In the genomic region with DNA sequence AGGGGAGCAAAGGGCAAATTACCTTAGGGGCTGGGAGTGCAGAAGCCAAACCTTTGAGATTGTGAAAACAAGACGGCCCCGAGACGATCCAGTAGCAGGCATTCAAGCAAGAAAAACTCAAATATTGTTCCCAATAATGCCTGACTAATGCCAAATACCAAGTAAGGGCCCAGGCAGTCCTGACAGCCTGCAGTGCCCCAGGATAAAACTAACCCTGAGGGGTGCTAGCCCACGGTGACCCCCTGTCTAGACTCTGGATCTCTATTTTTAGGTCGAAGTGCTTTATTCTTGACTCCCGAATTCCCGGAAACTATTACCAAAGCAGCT, we compare ENCODE assay signal across 7 cellular contexts. TPM values are rescaled to one million over a fixed set of nuclear protein-coding genes. Genes with fewer than 3 reads are reported as not detected.
A peak's percentile ranks its signal among the peaks of the same experiment; 100 is the strongest.
DNase-seq lines count a peak whose midpoint lies in the region; ATAC-seq, FAIRE-seq and TF ChIP-seq lines count a peak whose summit lies in the region.
"Not testable (repeated sequence)": the region's sequence is repeated elsewhere in the genome, so short reads cannot be mapped to it uniquely, and the experiment has no call there.

No MANE protein-coding gene starts in this region.

- not testable (repeated sequence) for H3K9me1 ChIP-seq in endothelial cell of umbilical vein (replicated peaks; ENCODE audit: control insufficient read depth, extremely low read depth, insufficient read depth, low read length)

- H4K20me1 ChIP-seq in PC-9 (ENCODE audit: insufficient read depth), result peaks cover 37% of the 10 kb centered on the region
- H4K20me1 ChIP-seq in endothelial cell of umbilical vein (replicated peaks; ENCODE audit: control insufficient read depth, extremely low read depth, insufficient read depth, low read length), result not testable (repeated sequence)
- peaks cover 36% of the 10 kb centered on the region for H4K20me1 ChIP-seq in HepG2 (ENCODE audit: insufficient read depth, low read length)

- H3K4me1 Mint-ChIP-seq in activated naive CD8-positive, alpha-beta T cell treated with anti-CD3 and anti-CD28 coated beads for 36 hours, result peaks cover 59% of the 10 kb centered on the region

- TF ChIP-seq CTCF in PC-9 (conservative IDR thresholded peaks at IDR 0.05); endothelial cell of umbilical vein (IDR thresholded peaks at IDR 0.05; ENCODE audit: extremely low read depth in 1 of 2, insufficient read depth in 1 of 2, low read depth in 1 of 2, low read length in 2 of 2); HepG2 (CRISPR knock-in tag; IDR thresholded peaks at IDR 0.05); prostate gland (IDR thresholded peaks at IDR 0.05): not testable (repeated sequence)

- H3K27ac ChIP-seq in PC-9, result peak overlapping the region; percentile 96
- peak overlapping the region; percentile 85 for H3K27ac ChIP-seq in endothelial cell of umbilical vein (ENCODE audit: insufficient read depth, low read depth, low read length)
- peak overlapping the region; percentile 97 for H3K27ac ChIP-seq in HepG2 (ENCODE audit: extremely low read length, insufficient read depth, low read length)
- H3K27ac ChIP-seq in prostate gland, result peak overlapping the region; percentile 95 to 97

- peak overlapping the region; percentile 79 for H2AFZ ChIP-seq in PC-9
- H2AFZ ChIP-seq in endothelial cell of umbilical vein (ENCODE audit: low read depth, low read length), result peak overlapping the region; percentile 61
- not testable (repeated sequence) for H2AFZ ChIP-seq in HepG2 (ENCODE audit: low read length)

- not testable (repeated sequence) for H3K9me2 ChIP-seq in PC-9 (ENCODE audit: insufficient read depth)

- BruUV-seq in PC-9 (replicated peaks; lab: Mats Ljungman, UMichigan) (TSS peak; percentile 93), endothelial cell of umbilical vein (replicated peaks; lab: Mats Ljungman, UMichigan) (TSS peak; percentile 91), HepG2 (replicated peaks; lab: Mats Ljungman, UMichigan) (TSS peak; percentile 92)

- ATAC-seq in GM18505 (IDR thresholded peaks at IDR 0.05; ENCODE audit: unreplicated experiment), result peak; percentile 6
- peak; percentile 2 for ATAC-seq in HG02943 (IDR thresholded peaks at IDR 0.05; ENCODE audit: low read depth, unreplicated experiment)
- not testable (repeated sequence) for ATAC-seq in HepG2

- H3F3A ChIP-seq in PC-9 (ENCODE audit: insufficient read depth, low read depth), result peaks cover 66% of the 10 kb centered on the region

- H3K27me3 Mint-ChIP-seq in activated naive CD8-positive, alpha-beta T cell treated with anti-CD3 and anti-CD28 coated beads for 36 hours, result not testable (repeated sequence)

- TF ChIP-seq RAD21 in HepG2 (CRISPR knock-in tag; IDR thresholded peaks at IDR 0.05), result not testable (repeated sequence)

- H3K4me2 ChIP-seq in PC-9, result peak overlapping the region; percentile 97
- H3K4me2 ChIP-seq in endothelial cell of umbilical vein (ENCODE audit: insufficient read depth, low read length), result peak overlapping the region; percentile 85
- peak overlapping the region; percentile 88 for H3K4me2 ChIP-seq in HepG2 (ENCODE audit: low read depth, low read length)

- dilution Hi-C loops in endothelial cell of umbilical vein (cut with MboI; ENCODE audit: extremely low pct_ligation_motif_present, low sequenced_read_pairs), result not testable (repeated sequence)

- 2% methylated on average over 4 of the region's 7 CpGs for WGBS in HepG2 (ENCODE audit: low lambda C conversion rate)
- WGBS in prostate gland, result 2% methylated on average over 7 of the region's 7 CpGs

- intact Hi-C loops in PC-9 (cut with micrococcal nuclease; ENCODE audit: unreplicated experiment), result loop anchor here (5.0 kb wide), 2 partner anchors 44 to 699 kb away; a partner anchor contains a TSS
- intact Hi-C loops in endothelial cell of umbilical vein (cut with micrococcal nuclease), result loop anchor here (5.0 to 10.0 kb wide), 2 partner anchors 467 to 486 kb away; no protein-coding TSS in a partner anchor
- intact Hi-C loops in HepG2 (cut with micrococcal nuclease; ENCODE audit: unreplicated experiment), result not testable (repeated sequence)
- intact Hi-C loops in prostate gland (cut with DNase I), result loop anchor here (5.0 kb wide), 2 partner anchors 41 to 136 kb away; no protein-coding TSS in a partner anchor

- in situ Hi-C loops in HepG2 (cut with HindIII; ENCODE audit: extremely low pct_ligation_motif_present, low pct_unique_long_range_greater_than_20kb), result not testable (repeated sequence)

- H3K27me3 ChIP-seq in PC-9 (ENCODE audit: insufficient read depth, low read depth); endothelial cell of umbilical vein (ENCODE audit: control insufficient read depth in 2 of 2, insufficient read depth in 2 of 2, low read length in 2 of 2); HepG2 (ENCODE audit: control insufficient read depth in 1 of 2, insufficient read depth in 2 of 2, low read length in 2 of 2); prostate gland (replicated peaks; ENCODE audit: insufficient read depth): not testable (repeated sequence)

- CTCF ChIA-PET in PC-9 (lab: Charles Lee) (interaction anchor here (0.7 kb wide), 1 partner anchor 25 kb away, joined by 3 read pairs; no protein-coding TSS in a partner anchor), endothelial cell of umbilical vein (lab: Charles Lee) (interaction anchor here (1.1 kb wide), 1 partner anchor 146 kb away, joined by 3 read pairs; no protein-coding TSS in a partner anchor)
- CTCF ChIA-PET in HepG2 (lab: Yijun Ruan, JAX; ENCODE audit: low intra/inter-chr PET ratio, low total read pairs), result not testable (repeated sequence)

- peak overlapping the region; percentile 99 for H3K4me3 Mint-ChIP-seq in activated naive CD8-positive, alpha-beta T cell treated with anti-CD3 and anti-CD28 coated beads for 36 hours

- H3K36me3 ChIP-seq in PC-9 (ENCODE audit: low read depth); endothelial cell of umbilical vein (ENCODE audit: control insufficient read depth in 2 of 2, extremely low read depth in 1 of 2, insufficient read depth in 2 of 2, low read length in 2 of 2); HepG2 (replicated peaks in 1 of 2; ENCODE audit: control insufficient read depth in 1 of 2, insufficient read depth in 2 of 2, low read length in 2 of 2); prostate gland: not testable (repeated sequence)

- H3K27ac Mint-ChIP-seq in activated naive CD8-positive, alpha-beta T cell treated with anti-CD3 and anti-CD28 coated beads for 36 hours, result peak overlapping the region; percentile 98

- not testable (repeated sequence) for DNase-seq in PC-9; activated naive CD8-positive, alpha-beta T cell treated with anti-CD3 and anti-CD28 coated beads for 36 hours; endothelial cell of umbilical vein (ENCODE audit: low read depth, low spot score); HepG2 (ENCODE audit: low spot score); prostate gland (ENCODE audit: low spot score)

- not testable (repeated sequence) for TF ChIP-seq EP300 in HepG2 (IDR thresholded peaks at IDR 0.05; ENCODE audit: low read depth in 2 of 2, low read length in 2 of 2); HepG2 (CRISPR knock-in tag; IDR thresholded peaks at IDR 0.05; ENCODE audit: borderline replicate concordance)

- peak; percentile 4 for FAIRE-seq in endothelial cell of umbilical vein (lab: Jason Lieb, UNC)
- not testable (repeated sequence) for FAIRE-seq in HepG2 (lab: Jason Lieb, UNC)

- not testable (repeated sequence) for H3K9me3 Mint-ChIP-seq in activated naive CD8-positive, alpha-beta T cell treated with anti-CD3 and anti-CD28 coated beads for 36 hours

- H3K79me2 ChIP-seq in PC-9 (ENCODE audit: low read depth) (peaks cover 54% of the 10 kb centered on the region), endothelial cell of umbilical vein (ENCODE audit: control insufficient read depth, insufficient read depth, low read length) (peaks cover 43% of the 10 kb centered on the region), HepG2 (ENCODE audit: insufficient read depth, low read length) (peaks cover 49% of the 10 kb centered on the region)

- H3K4me3 ChIP-seq in PC-9 (peak overlapping the region; percentile 61), endothelial cell of umbilical vein (replicated peaks in 1 of 3; ENCODE audit: insufficient read depth in 1 of 3, low read depth in 1 of 3, low read length in 3 of 3) (peak overlapping the region in 2 of 3 experiments; percentile 37 to 86), HepG2 (replicated peaks in 1 of 3; ENCODE audit: insufficient read depth in 1 of 3, low read depth in 2 of 3, low read length in 3 of 3) (peak overlapping the region; percentile 88 to 98 (median 98)), prostate gland (peak overlapping the region; percentile 73 to 95)

- H3K4me1 ChIP-seq in PC-9 (replicated peaks; ENCODE audit: insufficient read depth), result peaks cover 80% of the 10 kb centered on the region
- peaks cover 30% of the 10 kb centered on the region for H3K4me1 ChIP-seq in endothelial cell of umbilical vein (ENCODE audit: control insufficient read depth, extremely low read depth, insufficient read depth, low read length)
- H3K4me1 ChIP-seq in HepG2 (ENCODE audit: insufficient read depth, low read length), result peaks cover 70% of the 10 kb centered on the region
- not testable (repeated sequence) for H3K4me1 ChIP-seq in prostate gland (replicated peaks)

- peak overlapping the region; percentile 62 for H3K9ac ChIP-seq in endothelial cell of umbilical vein (replicated peaks; ENCODE audit: extremely low read depth, insufficient read depth, low read length)
- peak overlapping the region; percentile 90 for H3K9ac ChIP-seq in HepG2 (ENCODE audit: insufficient read depth, low read depth, low read length)

- TF ChIP-seq POLR2A in GM18505 (IDR thresholded peaks at IDR 0.05; ENCODE audit: borderline replicate concordance, extremely low read depth, insufficient read depth, insufficient read length); endothelial cell of umbilical vein (IDR thresholded peaks at IDR 0.05; ENCODE audit: low read depth, low read length); HepG2 (IDR thresholded peaks at IDR 0.05; ENCODE audit: insufficient read depth in 1 of 2, low read depth in 2 of 2, low read length in 2 of 2); prostate gland (IDR thresholded peaks at IDR 0.05): not testable (repeated sequence)

- not testable (repeated sequence) for H3K9me3 ChIP-seq in PC-9 (ENCODE audit: insufficient read depth, low read depth); endothelial cell of umbilical vein (replicated peaks; ENCODE audit: control insufficient read depth, insufficient read depth, low read length); HepG2 (ENCODE audit: low read length); prostate gland

- peaks cover 12% of the 10 kb centered on the region for H3K36me3 Mint-ChIP-seq in activated naive CD8-positive, alpha-beta T cell treated with anti-CD3 and anti-CD28 coated beads for 36 hours

- POLR2A ChIA-PET in PC-9 (lab: Charles Lee; ENCODE audit: unreplicated experiment) (interaction anchor here (0.6 to 0.7 kb wide), 3 partner anchors 71 to 757 kb away, joined by 3 to 4 read pairs (median 3); no protein-coding TSS in a partner anchor), HepG2 (lab: Yijun Ruan, JAX) (interaction anchor here (2.0 kb wide), 1 partner anchor 14 kb away, joined by 9 read pairs; no protein-coding TSS in a partner anchor)
- POLR2A ChIA-PET in endothelial cell of umbilical vein (lab: Charles Lee), result not testable (repeated sequence)

RNA-seq across cellular contexts. Expression of a gene that starts 0.4 kb away (rescaled TPM):
- total RNA-seq in PC-9 (2021) (149 and 214 TPM in 2 replicates), endothelial cell of umbilical vein (243 and 256 TPM in 2 replicates), HepG2 (2016; rRNA removed; fragmentation: Illumina TruSeq; extraction: Trizol) (70.3 and 130 TPM in 2 replicates), prostate gland (100 to 1,000 TPM; 173 to 327 TPM)
- total RNA-seq in activated naive CD8-positive, alpha-beta T cell treated with anti-CD3 and anti-CD28 coated beads for 36 hours, result 10 to 100 TPM; 75.0 to 80.2 TPM
- polyA plus RNA-seq in endothelial cell of umbilical vein (94.2 and 134 TPM in 2 replicates), HepG2 (2011; rRNA removed) (277 TPM in 2 replicates)
- 84.0 and 97.3 TPM in 2 replicates for polyA plus RNA-seq in endothelial cell of umbilical vein (2011; cell fraction: cytosol; rRNA removed)
- 453 and 583 TPM in 2 replicates for polyA plus RNA-seq in endothelial cell of umbilical vein (2011; cell fraction: nucleus; rRNA removed)
- 143 and 177 TPM in 2 replicates for polyA plus RNA-seq in endothelial cell of umbilical vein (2012)
- polyA minus RNA-seq in endothelial cell of umbilical vein, result 125 and 133 TPM in 2 replicates
- 151 TPM for polyA minus RNA-seq in endothelial cell of umbilical vein (2011; cell fraction: cytosol; rRNA and poly(A)+ RNA removed)
- 192 and 295 TPM in 2 replicates for polyA minus RNA-seq in endothelial cell of umbilical vein (2011; cell fraction: nucleus; rRNA and poly(A)+ RNA removed)
- total RNA-seq in HepG2 (2016; cell fraction: cytosol; rRNA removed; fragmentation: Illumina TruSeq; extraction: Trizol; ENCODE audit: low read depth), result 19.0 and 20.0 TPM in 2 replicates
- 69.6 and 139 TPM in 2 replicates for total RNA-seq in HepG2 (2016; cell fraction: insoluble cytoplasmic fraction; rRNA removed; fragmentation: Illumina TruSeq; extraction: Trizol)
- 24.1 and 29.9 TPM in 2 replicates for total RNA-seq in HepG2 (2016; cell fraction: membrane; rRNA removed; fragmentation: Illumina TruSeq; extraction: Trizol)
- 261 and 271 TPM in 2 replicates for total RNA-seq in HepG2 (2016; cell fraction: nucleus; rRNA removed; fragmentation: Illumina TruSeq; extraction: Trizol)
- polyA plus RNA-seq in HepG2 (2011; cell fraction: cytosol; rRNA removed), result 65.6 and 131 TPM in 2 replicates
- polyA plus RNA-seq in HepG2 (2011; cell fraction: nucleus; rRNA removed), result 288 and 360 TPM in 2 replicates
- 206 and 208 TPM in 2 replicates for polyA plus RNA-seq in HepG2 (2012)
- 3.8 and 4.6 TPM in 2 replicates for polyA plus RNA-seq in HepG2 (2016; cell fraction: cytosol; fragmentation: Illumina TruSeq; extraction: Trizol; ENCODE audit: low read depth)
- polyA plus RNA-seq in HepG2 (2016; cell fraction: insoluble cytoplasmic fraction; fragmentation: Illumina TruSeq; extraction: Trizol; ENCODE audit: low read depth), result 59.7 and 64.0 TPM in 2 replicates
- 10.1 and 11.1 TPM in 2 replicates for polyA plus RNA-seq in HepG2 (2016; cell fraction: membrane; fragmentation: Illumina TruSeq; extraction: Trizol; ENCODE audit: low read depth)
- 416 and 423 TPM in 2 replicates for polyA plus RNA-seq in HepG2 (2016; cell fraction: nucleus; fragmentation: Illumina TruSeq; extraction: Trizol; ENCODE audit: insufficient read depth, low read depth)
- 96.1 and 146 TPM in 2 replicates for polyA minus RNA-seq in HepG2 (2011; rRNA and poly(A)+ RNA removed; ENCODE audit: low replicate concordance)
- 125 and 175 TPM in 2 replicates for polyA minus RNA-seq in HepG2 (2011; cell fraction: cytosol; rRNA and poly(A)+ RNA removed)
- polyA minus RNA-seq in HepG2 (2011; cell fraction: nucleus; rRNA and poly(A)+ RNA removed), result 353 and 394 TPM in 2 replicates
